8 cellular contexts compared by ENCODE assay signal in the genomic region with DNA sequence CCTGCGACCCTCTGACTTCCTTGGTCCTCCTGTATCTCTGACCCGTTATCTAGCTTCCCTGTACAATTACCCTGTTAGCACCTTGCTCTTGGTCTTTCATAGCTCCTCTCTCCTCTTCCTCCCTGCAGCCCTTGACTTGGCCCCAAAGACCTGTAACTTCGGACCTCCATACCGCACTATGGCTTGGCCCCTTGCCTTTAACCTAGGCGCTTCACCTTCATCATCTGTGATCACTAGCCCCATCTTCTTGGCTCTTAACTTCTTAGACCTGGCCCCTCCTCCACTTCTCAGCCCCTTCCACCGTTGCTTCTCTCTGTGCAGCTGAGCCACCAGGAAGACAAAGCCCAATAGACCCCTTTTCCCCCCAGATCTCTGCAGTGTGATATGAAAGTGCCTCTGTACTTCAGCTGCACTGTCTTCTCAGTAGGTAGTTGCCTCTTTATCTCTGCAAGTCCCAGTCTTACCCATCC. TPM values are rescaled to one million over a fixed set of nuclear protein-coding genes. Genes with fewer than 3 reads are reported as not detected.
DNase-seq lines count a peak whose midpoint lies in the region; ATAC-seq and TF ChIP-seq lines count a peak whose summit lies in the region.

No MANE protein-coding gene starts in this region.

- 0 out of 2 replicates have a peak, but pooled peaks cover 3% of the 10 kb centered on the region for H3K9me3 ChIP-seq in OCI-LY1 (ENCODE audit: low read length)
- H3K9me3 ChIP-seq in endocrine pancreas (ENCODE audit: control insufficient read depth, low read length), result no peaks in the 10 kb centered on the region

- H3K4me1 Mint-ChIP-seq in osteocyte (ENCODE audit: unreplicated experiment), result peaks cover 18% of the 10 kb centered on the region

- H4K20me1 ChIP-seq in OCI-LY1 (ENCODE audit: insufficient read depth, low read length), result no peaks in the 10 kb centered on the region

- H3K9ac ChIP-seq in OCI-LY1 (ENCODE audit: low read length), result peak overlapping the region; percentile 88
- peak overlapping the region; percentile 98 for H3K9ac ChIP-seq in endocrine pancreas (ENCODE audit: control insufficient read depth, insufficient read depth, low read length)

- H3K27me3 Mint-ChIP-seq in osteocyte (ENCODE audit: unreplicated experiment), result no peaks in the 10 kb centered on the region

- no peak overlapping the region for H2AFZ ChIP-seq in OCI-LY1 (ENCODE audit: low read length)

- H3K4me2 ChIP-seq in OCI-LY1 (ENCODE audit: low read length), result peak overlapping the region; percentile 87

- peak overlapping the region; percentile 39 for H3K27ac ChIP-seq in OCI-LY1 (ENCODE audit: low read depth, low read length, poor library complexity, severe bottlenecking)

- ATAC-seq in GM18498 (IDR thresholded peaks at IDR 0.05; ENCODE audit: unreplicated experiment), result no peak

- no peaks in the 10 kb centered on the region for H3K79me2 ChIP-seq in OCI-LY1 (ENCODE audit: insufficient read depth, low read length)

- TF ChIP-seq CTCF in GM12865 (IDR thresholded peaks at IDR 0.05; ENCODE audit: insufficient read depth, low read depth, low read length, missing control alignments), result no peak
- TF ChIP-seq CTCF in OCI-LY1 (IDR thresholded peaks at IDR 0.05; ENCODE audit: low read length), result no peak
- TF ChIP-seq CTCF in osteocyte (IDR thresholded peaks at IDR 0.05), result no peak
- no peak for TF ChIP-seq CTCF in GM20000 (IDR thresholded peaks at IDR 0.05; ENCODE audit: extremely low read depth, missing control alignments)

- H3K4me3 ChIP-seq in GM12865 (ENCODE audit: low read depth, low read length), result peak overlapping the region; percentile 92
- H3K4me3 ChIP-seq in OCI-LY1 (ENCODE audit: low read depth, low read length, poor library complexity, severe bottlenecking), result peak overlapping the region; percentile 85
- H3K4me3 ChIP-seq in endocrine pancreas (ENCODE audit: control insufficient read depth, insufficient read depth, low read length), result peak overlapping the region; percentile 62

- H3K36me3 Mint-ChIP-seq in osteocyte (ENCODE audit: unreplicated experiment), result peaks cover 37% of the 10 kb centered on the region

- peak overlapping the region; percentile 93 for H3K4me3 Mint-ChIP-seq in osteocyte (ENCODE audit: unreplicated experiment)

- H3K27me3 ChIP-seq in OCI-LY1 (ENCODE audit: insufficient read depth, low read length) (no peaks in the 10 kb centered on the region), endocrine pancreas (ENCODE audit: control insufficient read depth, insufficient read depth, low read length) (no peaks in the 10 kb centered on the region)

- H3K9me2 ChIP-seq in OCI-LY1 (ENCODE audit: low read depth, low read length), result no peaks in the 10 kb centered on the region

- DNase-seq in GM12865 (ENCODE audit: low read depth), result no peak
- no peak for DNase-seq in osteocyte (ENCODE audit: extremely low spot score, unreplicated experiment)
- no peak for DNase-seq in GM20000 (ENCODE audit: low spot score)
- no peak for DNase-seq in NCI-H526 treated with DMSO at 0.1 percent for 48 hours (lab: John Stamatoyannopoulos, UW)
- DNase-seq in DMS 273 (lab: John Stamatoyannopoulos, UW; ENCODE audit: unreplicated experiment), result no peak

- H3K27ac Mint-ChIP-seq in osteocyte (ENCODE audit: unreplicated experiment), result peak overlapping the region; percentile 75

- no peaks in the 10 kb centered on the region for H3K9me3 Mint-ChIP-seq in osteocyte (ENCODE audit: unreplicated experiment)

- H3K36me3 ChIP-seq in OCI-LY1 (ENCODE audit: insufficient read depth, low read length) (peaks cover 39% of the 10 kb centered on the region), endocrine pancreas (ENCODE audit: control insufficient read depth, insufficient read depth, low read length) (no peaks in the 10 kb centered on the region)

- H3F3A ChIP-seq in OCI-LY1 (ENCODE audit: insufficient read depth, low read length), result no peaks in the 10 kb centered on the region

- H3K4me1 ChIP-seq in OCI-LY1 (ENCODE audit: insufficient read depth, low read length, severe bottlenecking) (peaks cover 23% of the 10 kb centered on the region), endocrine pancreas (ENCODE audit: control insufficient read depth, insufficient read depth, low read length) (peaks cover 6% of the 10 kb centered on the region)

RNA-seq across cellular contexts. Expression of a gene that starts 0.7 kb away (rescaled TPM):
- 8.7 and 10.7 TPM in 2 replicates for total RNA-seq in osteocyte

RNA-seq across cellular contexts. Expression of a gene that starts 29.9 kb away (rescaled TPM):
- total RNA-seq in osteocyte, result 36.5 and 36.8 TPM in 2 replicates

RNA-seq across cellular contexts. Expression of a gene that starts 30.2 kb away (rescaled TPM):
- total RNA-seq in osteocyte, result 13.2 and 13.8 TPM in 2 replicates
